ENCODE assay signal across 32 cellular contexts in genomic region chr6:39910164-39910563, GRCh38.
"Had no signal": no experiment of that assay in that cellular context is flagged by ENCODE, and none has a peak within 500 bp of the region (broad histone marks: within the 10 kb centered on the region; RNA-seq: fewer than 3 reads in every experiment).

No MANE protein-coding gene starts in this region.

- H3K4me3 Mint-ChIP-seq: activated B cell treated with CpG ODN at 0.5 μM for 24 hours; activated CD4-positive, alpha-beta memory T cell treated with anti-CD3 and anti-CD28 coated beads for 36 hours; activated CD4-positive, alpha-beta T cell treated with anti-CD3 and anti-CD28 coated beads, Interleukin-2, amount 10 ng/mL, durations not matched to agents 24 days and 14 days; activated CD8-positive, alpha-beta T cell treated with anti-CD3 and anti-CD28 coated beads for 36 hours; activated naive CD4-positive, alpha-beta T cell treated with anti-CD3 and anti-CD28 coated beads for 36 hours; activated naive CD4-positive, alpha-beta T cell treated with anti-CD3 and anti-CD28 coated beads, Interleukin-2, amount 50 U/mL, for 24 hours; activated naive CD8-positive, alpha-beta T cell; activated naive CD8-positive, alpha-beta T cell treated with anti-CD3 and anti-CD28 coated beads, Interleukin-2, amount 10 ng/mL, durations not matched to agents 7 days and 5 days; activated naive CD8-positive, alpha-beta T cell treated with anti-CD3 and anti-CD28 coated beads, Interleukin-2, amount 50 U/mL, for 24 hours; activated T-helper 17 cell treated with anti-CD3 and anti-CD28 coated beads, Interleukin-2, amount 50 U/mL, for 72 hours; brain; T-helper 1 cell treated with Interleukin-12 subunit alpha and Interleukin-12 subunit beta and Interleukin-4 antibody, amounts not matched to agents 30 μg/mL and 1 μg/mL, for 36 hours; T-helper 2 cell treated with Interferon-gamma antibody and Interleukin-4, amounts not matched to agents 5 μg/mL and 100 μg/mL, for 36 hours had no signal

- H3K27ac ChIP-seq: ascending aorta, VCaP had no signal

- H3K27me3 ChIP-seq: ascending aorta had no signal

- H3K4me1 ChIP-seq: ascending aorta had no signal

- H3K9me3 ChIP-seq: ascending aorta had no signal

- H3K36me3 Mint-ChIP-seq: activated CD4-positive, alpha-beta memory T cell treated with anti-CD3 and anti-CD28 coated beads for 36 hours; activated naive CD8-positive, alpha-beta T cell treated with anti-CD3 and anti-CD28 coated beads, Interleukin-2, amount 10 ng/mL, durations not matched to agents 7 days and 5 days had no signal

- DNase-seq: activated B cell treated with CpG ODN at 0.5 μM for 24 hours; activated CD4-positive, alpha-beta memory T cell treated with anti-CD3 and anti-CD28 coated beads for 36 hours; activated CD4-positive, alpha-beta T cell treated with anti-CD3 and anti-CD28 coated beads for 4 hours; activated CD4-positive, alpha-beta T cell treated with anti-CD3 and anti-CD28 coated beads, Interleukin-2, amount 10 ng/mL, durations not matched to agents 24 days and 14 days; activated CD4-positive, alpha-beta T cell treated with anti-CD3 and anti-CD28 coated beads, Interleukin-2, amount 50 U/mL, for 1 hour; activated CD4-positive, alpha-beta T cell treated with anti-CD3 and anti-CD28 coated beads, Interleukin-2, amount 50 U/mL, for 4 hours; activated CD4-positive, CD25-positive, alpha-beta regulatory T cell treated with anti-CD3 and anti-CD28 coated beads, Interleukin-2, amount 50 U/mL, for 72 hours; activated CD8-positive, alpha-beta memory T cell treated with anti-CD3 and anti-CD28 coated beads, Interleukin-2, amount 50 U/mL, for 4 hours; activated CD8-positive, alpha-beta T cell treated with anti-CD3 and anti-CD28 coated beads for 36 hours; activated gamma-delta T cell treated with Interleukin-2 at 50 U/mL for 16 hours; activated naive CD4-positive, alpha-beta T cell; activated naive CD4-positive, alpha-beta T cell treated with anti-CD3 and anti-CD28 coated beads for 36 hours; activated naive CD8-positive, alpha-beta T cell treated with anti-CD3 and anti-CD28 coated beads, Interleukin-2, amount 10 ng/mL, durations not matched to agents 7 days and 5 days; activated naive CD8-positive, alpha-beta T cell treated with anti-CD3 and anti-CD28 coated beads, Interleukin-2, amount 50 U/mL, for 24 hours; activated T-cell treated with anti-CD3 and anti-CD28 coated beads for 4 hours; activated T-cell treated with anti-CD3 and anti-CD28 coated beads, Interleukin-2, amount 50 U/mL, for 1 hour; activated T-cell treated with anti-CD3 and anti-CD28 coated beads, Interleukin-2, amount 50 U/mL, for 48 hours; amygdala; anterior cingulate cortex; central memory CD4-positive, alpha-beta T cell; SW 1271; T-helper 1 cell; T-helper 2 cell; T-helper 9 cell had no signal

- H3K4me3 ChIP-seq: ascending aorta had no signal

- H3K4me1 Mint-ChIP-seq: activated B cell treated with CpG ODN at 0.5 μM for 24 hours; activated CD4-positive, alpha-beta T cell treated with anti-CD3 and anti-CD28 coated beads, Interleukin-2, amount 10 ng/mL, durations not matched to agents 24 days and 14 days; activated naive CD4-positive, alpha-beta T cell treated with anti-CD3 and anti-CD28 coated beads, Interleukin-2, amount 50 U/mL, for 24 hours; activated naive CD8-positive, alpha-beta T cell treated with anti-CD3 and anti-CD28 coated beads, Interleukin-2, amount 10 ng/mL, durations not matched to agents 7 days and 5 days; activated naive CD8-positive, alpha-beta T cell treated with anti-CD3 and anti-CD28 coated beads, Interleukin-2, amount 50 U/mL, for 24 hours; activated T-helper 17 cell treated with anti-CD3 and anti-CD28 coated beads, Interleukin-2, amount 50 U/mL, for 72 hours; brain had no signal

- H3K9me3 Mint-ChIP-seq: activated B cell treated with CpG ODN at 0.5 μM for 24 hours; activated CD4-positive, alpha-beta memory T cell treated with anti-CD3 and anti-CD28 coated beads for 36 hours; activated CD4-positive, alpha-beta T cell treated with anti-CD3 and anti-CD28 coated beads, Interleukin-2, amount 10 ng/mL, durations not matched to agents 24 days and 14 days; activated CD8-positive, alpha-beta T cell treated with anti-CD3 and anti-CD28 coated beads for 36 hours; activated naive CD4-positive, alpha-beta T cell treated with anti-CD3 and anti-CD28 coated beads for 36 hours; activated naive CD4-positive, alpha-beta T cell treated with anti-CD3 and anti-CD28 coated beads, Interleukin-2, amount 50 U/mL, for 24 hours; activated naive CD8-positive, alpha-beta T cell treated with anti-CD3 and anti-CD28 coated beads, Interleukin-2, amount 10 ng/mL, durations not matched to agents 7 days and 5 days; activated naive CD8-positive, alpha-beta T cell treated with anti-CD3 and anti-CD28 coated beads, Interleukin-2, amount 50 U/mL, for 24 hours; activated T-helper 17 cell treated with anti-CD3 and anti-CD28 coated beads, Interleukin-2, amount 50 U/mL, for 72 hours; brain; T-helper 1 cell treated with Interleukin-12 subunit alpha and Interleukin-12 subunit beta and Interleukin-4 antibody, amounts not matched to agents 30 μg/mL and 1 μg/mL, for 36 hours; T-helper 2 cell treated with Interferon-gamma antibody and Interleukin-4, amounts not matched to agents 5 μg/mL and 100 μg/mL, for 36 hours had no signal

- H3K27ac Mint-ChIP-seq: activated B cell treated with CpG ODN at 0.5 μM for 24 hours; activated CD4-positive, alpha-beta memory T cell treated with anti-CD3 and anti-CD28 coated beads for 36 hours; activated CD4-positive, alpha-beta T cell treated with anti-CD3 and anti-CD28 coated beads, Interleukin-2, amount 10 ng/mL, durations not matched to agents 24 days and 14 days; activated CD8-positive, alpha-beta T cell treated with anti-CD3 and anti-CD28 coated beads for 36 hours; activated naive CD4-positive, alpha-beta T cell treated with anti-CD3 and anti-CD28 coated beads for 36 hours; activated naive CD4-positive, alpha-beta T cell treated with anti-CD3 and anti-CD28 coated beads, Interleukin-2, amount 50 U/mL, for 24 hours; activated naive CD8-positive, alpha-beta T cell; activated naive CD8-positive, alpha-beta T cell treated with anti-CD3 and anti-CD28 coated beads, Interleukin-2, amount 10 ng/mL, durations not matched to agents 7 days and 5 days; activated naive CD8-positive, alpha-beta T cell treated with anti-CD3 and anti-CD28 coated beads, Interleukin-2, amount 50 U/mL, for 24 hours; activated T-helper 17 cell treated with anti-CD3 and anti-CD28 coated beads, Interleukin-2, amount 50 U/mL, for 72 hours; brain; T-helper 1 cell treated with Interleukin-12 subunit alpha and Interleukin-12 subunit beta and Interleukin-4 antibody, amounts not matched to agents 30 μg/mL and 1 μg/mL, for 36 hours; T-helper 2 cell treated with Interferon-gamma antibody and Interleukin-4, amounts not matched to agents 5 μg/mL and 100 μg/mL, for 36 hours had no signal

- H3K27me3 Mint-ChIP-seq: activated CD4-positive, alpha-beta T cell treated with anti-CD3 and anti-CD28 coated beads, Interleukin-2, amount 10 ng/mL, durations not matched to agents 24 days and 14 days; activated CD8-positive, alpha-beta T cell treated with anti-CD3 and anti-CD28 coated beads for 36 hours; activated naive CD4-positive, alpha-beta T cell treated with anti-CD3 and anti-CD28 coated beads, Interleukin-2, amount 50 U/mL, for 24 hours; activated naive CD8-positive, alpha-beta T cell; activated naive CD8-positive, alpha-beta T cell treated with anti-CD3 and anti-CD28 coated beads, Interleukin-2, amount 10 ng/mL, durations not matched to agents 7 days and 5 days; activated naive CD8-positive, alpha-beta T cell treated with anti-CD3 and anti-CD28 coated beads, Interleukin-2, amount 50 U/mL, for 24 hours; activated T-helper 17 cell treated with anti-CD3 and anti-CD28 coated beads, Interleukin-2, amount 50 U/mL, for 72 hours; brain had no signal
